In genomic region chr19:29889702-29890101, GRCh38 we compare ENCODE assay signal across 9 cellular contexts.
"Had no signal": no experiment of that assay in that cellular context is flagged by ENCODE, and none has a peak within 500 bp of the region (broad histone marks: within the 10 kb centered on the region; RNA-seq: fewer than 3 reads in every experiment).

No MANE protein-coding gene starts in this region.

- ATAC-seq: HCT116, K562 had no signal

- H3K36me3 ChIP-seq: HAP-1 had no signal

- H3K4me3 ChIP-seq: GM23248, HAP-1, K562 had no signal

- H3K9me3 ChIP-seq: HAP-1 had no signal

- H3K27ac ChIP-seq: GM23248, KMS-11 had no signal

- FAIRE-seq: HTR-8/SVneo, K562 had no signal

- DNase-seq: GM23248, GOT3, H7, IMR-90 had no signal

- H3K4me1 ChIP-seq: HAP-1 had no signal
